ENCODE assay signal across 14 cellular contexts in the genomic region with DNA sequence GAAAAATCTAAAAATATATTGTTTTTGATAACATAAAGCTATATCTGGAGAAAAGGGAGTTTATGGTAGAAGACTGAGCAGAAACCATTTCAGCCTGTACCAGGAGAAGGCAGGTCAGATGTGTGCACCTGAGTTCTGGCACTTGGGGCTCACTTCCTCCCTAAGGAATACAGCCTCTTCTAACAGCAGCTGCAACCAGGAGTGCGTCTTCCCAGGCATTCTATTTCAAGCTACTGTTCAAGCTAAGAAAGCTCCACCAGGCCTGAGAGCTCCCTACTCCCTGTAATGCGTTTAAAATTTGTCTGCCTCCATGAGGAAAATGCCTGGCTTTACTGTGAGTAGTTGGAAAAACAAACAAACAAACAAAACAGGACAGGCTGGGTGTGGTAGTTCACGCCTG.
A peak's percentile ranks its signal among the peaks of the same experiment; 100 is the strongest.
DNase-seq lines count a peak whose midpoint lies in the region; ATAC-seq and TF ChIP-seq lines count a peak whose summit lies in the region.
"Had no signal": no experiment of that assay in that cellular context is flagged by ENCODE, and none has a peak within 500 bp of the region (broad histone marks: within the 10 kb centered on the region; RNA-seq: fewer than 3 reads in every experiment).

No MANE protein-coding gene starts in this region.

- peak overlapping the region; percentile 35 to 95 (median 81) for H3K4me3 Mint-ChIP-seq in CD8-positive, alpha-beta memory T cell
- no peak overlapping the region for H3K4me3 Mint-ChIP-seq in activated naive CD8-positive, alpha-beta T cell treated with anti-CD3 and anti-CD28 coated beads for 36 hours
- H3K4me3 Mint-ChIP-seq: B cell had no signal

- no peak overlapping the region for H3K4me3 ChIP-seq in A673 (ENCODE audit: low read depth, low read length, poor library complexity, severe bottlenecking)
- peak overlapping the region; percentile 38 for H3K4me3 ChIP-seq in CD8-positive, alpha-beta memory T cell (ENCODE audit: low read length)
- H3K4me3 ChIP-seq: MG63, stomach had no signal

- no TSS peak for BruUV-seq in A673 (replicated peaks; lab: Mats Ljungman, UMichigan)

- peaks cover 48% of the 10 kb centered on the region for H3K36me3 ChIP-seq in A673 (ENCODE audit: insufficient read depth, low read length, poor library complexity, severe bottlenecking)
- peaks cover 20% of the 10 kb centered on the region for H3K36me3 ChIP-seq in CD8-positive, alpha-beta memory T cell (ENCODE audit: insufficient read depth, low read length)

- no peaks in the 10 kb centered on the region for H3K27me3 ChIP-seq in A673 (replicated peaks; ENCODE audit: insufficient read depth, low read depth, low read length, poor library complexity)
- H3K27me3 ChIP-seq in CD8-positive, alpha-beta memory T cell (ENCODE audit: insufficient read depth, low read length, poor library complexity, severe bottlenecking) = no peaks in the 10 kb centered on the region
- H3K27me3 ChIP-seq: MG63, stomach had no signal

- DNase-seq in A673 (ENCODE audit: low spot score) (no peak), myocyte (ENCODE audit: low read depth) (peak; percentile 35), NCI-H2081 treated with DMSO at 0.1 percent for 48 hours (lab: John Stamatoyannopoulos, UW) (no peak), NK-92 (lab: John Stamatoyannopoulos, UW; ENCODE audit: unreplicated experiment) (no peak), SK-N-DZ (ENCODE audit: low spot score) (no peak)
- DNase-seq in CD8-positive, alpha-beta memory T cell = no peak
- no peak for DNase-seq in activated naive CD8-positive, alpha-beta T cell treated with anti-CD3 and anti-CD28 coated beads for 36 hours
- DNase-seq: foreskin fibroblast, MG63, NCI-H226, OCI-M1, stomach had no signal

- CTCF ChIA-PET in A673 (lab: Charles Lee) = interaction anchor here (0.8 kb wide), 1 partner anchor 9 kb away, joined by 4 read pairs; no protein-coding TSS in a partner anchor
- CTCF ChIA-PET in CD8-positive, alpha-beta memory T cell (lab: Charles Lee) = interaction anchor here (1.0 to 2.9 kb wide), 7 partner anchors 17 to 195 kb away, joined by 3 to 18 read pairs (median 4); partner anchors contain the start of gene SPG7

- H3K27me3 Mint-ChIP-seq in CD8-positive, alpha-beta memory T cell = peaks cover 0 to 3% of the 10 kb centered on the region in 2 donors
- H3K27me3 Mint-ChIP-seq in activated naive CD8-positive, alpha-beta T cell treated with anti-CD3 and anti-CD28 coated beads for 36 hours = no peaks in the 10 kb centered on the region
- H3K27me3 Mint-ChIP-seq: B cell had no signal

- intact Hi-C loops in A673 (cut with micrococcal nuclease; ENCODE audit: unreplicated experiment) = no loop called here

- H3K4me1 Mint-ChIP-seq in CD8-positive, alpha-beta memory T cell = peaks cover 84 to 100% (median 96%) of the 10 kb centered on the region in 3 donors
- peaks cover 81% of the 10 kb centered on the region for H3K4me1 Mint-ChIP-seq in activated naive CD8-positive, alpha-beta T cell treated with anti-CD3 and anti-CD28 coated beads for 36 hours

- no peak for TF ChIP-seq CTCF in A673 (conservative IDR thresholded peaks at IDR 0.05; ENCODE audit: low read depth, low read length)

- no peaks in the 10 kb centered on the region for H3K9me3 Mint-ChIP-seq in CD8-positive, alpha-beta memory T cell
- H3K9me3 Mint-ChIP-seq in activated naive CD8-positive, alpha-beta T cell treated with anti-CD3 and anti-CD28 coated beads for 36 hours = no peaks in the 10 kb centered on the region

- no peaks in the 10 kb centered on the region for H3K9me3 ChIP-seq in A673 (ENCODE audit: low read depth, low read length, poor library complexity, severe bottlenecking)
- no peaks in the 10 kb centered on the region for H3K9me3 ChIP-seq in CD8-positive, alpha-beta memory T cell (ENCODE audit: low read length)
- H3K9me3 ChIP-seq: MG63, stomach had no signal

- POLR2A ChIA-PET in A673 (lab: Charles Lee; ENCODE audit: low non-redundant PET) = interaction anchor here (0.5 kb wide), 1 partner anchor 190 kb away, joined by 3 read pairs; no protein-coding TSS in a partner anchor
- POLR2A ChIA-PET in CD8-positive, alpha-beta memory T cell (lab: Charles Lee) = interaction anchor here (1.5 kb wide), 1 partner anchor 12 kb away, joined by 3 read pairs; no protein-coding TSS in a partner anchor

- peak overlapping the region; percentile 60 for H3K27ac ChIP-seq in A673 (ENCODE audit: low read depth, low read length, poor library complexity, severe bottlenecking)
- H3K27ac ChIP-seq in CD8-positive, alpha-beta memory T cell (ENCODE audit: low read depth, low read length) = no peak overlapping the region

- H3K27ac Mint-ChIP-seq in CD8-positive, alpha-beta memory T cell = peak overlapping the region; percentile 92 to 99 (median 99)
- H3K27ac Mint-ChIP-seq in activated naive CD8-positive, alpha-beta T cell treated with anti-CD3 and anti-CD28 coated beads for 36 hours = peak overlapping the region; percentile 98
- H3K27ac Mint-ChIP-seq: B cell had no signal

- peaks cover 0 to 61% (median 0%) of the 10 kb centered on the region in 3 donors for H3K36me3 Mint-ChIP-seq in CD8-positive, alpha-beta memory T cell
- peaks cover 50% of the 10 kb centered on the region for H3K36me3 Mint-ChIP-seq in activated naive CD8-positive, alpha-beta T cell treated with anti-CD3 and anti-CD28 coated beads for 36 hours

- H3K4me1 ChIP-seq in A673 (ENCODE audit: insufficient read depth, low read length, poor library complexity, severe bottlenecking) = peaks cover 50% of the 10 kb centered on the region
- peaks cover 84% of the 10 kb centered on the region for H3K4me1 ChIP-seq in CD8-positive, alpha-beta memory T cell (ENCODE audit: insufficient read depth, low read length)

- no peak for ATAC-seq in HG02852 (IDR thresholded peaks at IDR 0.05; ENCODE audit: unreplicated experiment)
